In genomic region chr16:89764711-89765201, GRCh38 we compare ENCODE assay signal across 8 cellular contexts. TPM values are rescaled to one million over a fixed set of nuclear protein-coding genes. Genes with fewer than 3 reads are reported as not detected.
DNase-seq lines count a peak whose midpoint lies in the region; ATAC-seq and TF ChIP-seq lines count a peak whose summit lies in the region.

No MANE protein-coding gene starts in this region.

- peaks cover 0 to 93% (median 86%) of the 10 kb centered on the region in 11 experiments; a peak in 20 of 22 replicates for H3K36me3 ChIP-seq in BLaER1 treated with 17β-estradiol and CSF1 and Interleukin-3, amounts not matched to agents 10 nM and 100 nM
- no peaks in the 10 kb centered on the region for H3K36me3 ChIP-seq in thyroid gland

- H3K4me1 Mint-ChIP-seq in progenitor cell of endocrine pancreas (ENCODE audit: low read depth): no peaks in the 10 kb centered on the region

- no peaks in the 10 kb centered on the region for H3K9me3 ChIP-seq in BLaER1 treated with 17β-estradiol and CSF1 and Interleukin-3, amounts not matched to agents 10 nM and 100 nM (replicated peaks in 1 of 11)
- no peaks in the 10 kb centered on the region for H3K9me3 ChIP-seq in thyroid gland

- H3K4me3 Mint-ChIP-seq in progenitor cell of endocrine pancreas (ENCODE audit: low read depth): no peak overlapping the region

- whole genome bisulfite sequencing in lower leg skin, 2 donors: 88 to 91% methylated on average over 18 of the region's 18 CpGs
- WGBS in thyroid gland, 2 donors: 85 to 93% methylated on average over 18 of the region's 18 CpGs

- H3K4me3 ChIP-seq in BLaER1 treated with 17β-estradiol and CSF1 and Interleukin-3, amounts not matched to agents 10 nM and 100 nM: peak overlapping the region in 9 of 10 experiments; percentile 24 to 62 (median 43); a peak in 14 of 20 replicates
- H3K4me3 ChIP-seq in lower leg skin (ENCODE audit: low read depth, poor library complexity, severe bottlenecking): no peak overlapping the region
- no peak overlapping the region for H3K4me3 ChIP-seq in thyroid gland (replicated peaks in 1 of 3)

- no peaks in the 10 kb centered on the region for H3K9me3 Mint-ChIP-seq in progenitor cell of endocrine pancreas (ENCODE audit: low read depth)

- no peaks in the 10 kb centered on the region for H3K27me3 Mint-ChIP-seq in progenitor cell of endocrine pancreas

- H3K36me3 Mint-ChIP-seq in progenitor cell of endocrine pancreas (ENCODE audit: insufficient read depth): peaks cover 15% of the 10 kb centered on the region

- ATAC-seq in GM19438 (IDR thresholded peaks at IDR 0.05; ENCODE audit: low read depth, unreplicated experiment) (peak; percentile 86), HG03457 (IDR thresholded peaks at IDR 0.05; ENCODE audit: unreplicated experiment) (peak; percentile 66)

- H3K4me2 ChIP-seq in BLaER1 treated with 17β-estradiol and CSF1 and Interleukin-3, amounts not matched to agents 10 nM and 100 nM: peak overlapping the region; percentile 81 to 98 (median 92)

- H3K27ac Mint-ChIP-seq in progenitor cell of endocrine pancreas: no peak overlapping the region

- peak overlapping the region; percentile 45 to 95 (median 91); a peak in 21 of 22 replicates for H3K27ac ChIP-seq in BLaER1 treated with 17β-estradiol and CSF1 and Interleukin-3, amounts not matched to agents 10 nM and 100 nM
- H3K27ac ChIP-seq in thyroid gland: no peak overlapping the region

- H3K4me1 ChIP-seq in BLaER1 treated with 17β-estradiol and CSF1 and Interleukin-3, amounts not matched to agents 10 nM and 100 nM: peaks cover 45 to 87% (median 62%) of the 10 kb centered on the region in 10 experiments
- no peaks in the 10 kb centered on the region for H3K4me1 ChIP-seq in thyroid gland

- H3K27me3 ChIP-seq in BLaER1 treated with 17β-estradiol and CSF1 and Interleukin-3, amounts not matched to agents 10 nM and 100 nM: no peaks in the 10 kb centered on the region
- no peaks in the 10 kb centered on the region for H3K27me3 ChIP-seq in thyroid gland

- TF ChIP-seq POLR2A in lower leg skin (IDR thresholded peaks at IDR 0.05): no peak
- no peak for TF ChIP-seq POLR2A in thyroid gland (IDR thresholded peaks at IDR 0.05)

- peak; percentile 35 for DNase-seq in activated T-cell treated with anti-CD3 and anti-CD28 coated beads, Interleukin-2, amount 50 U/mL, for 1 hour
- DNase-seq in lower leg skin (ENCODE audit: low spot score in 2 of 2) (peak; percentile 54 to 88), thyroid gland (peak; percentile 8 to 35), DMS153 (lab: John Stamatoyannopoulos, UW) (no peak), progenitor cell of endocrine pancreas (ENCODE audit: low spot score, unreplicated experiment) (no peak)

- intact Hi-C loops in lower leg skin (cut with DNase I; ENCODE audit: low total_unique reads) (no loop called here), thyroid gland (cut with DNase I) (no loop called here)

- H3K9ac ChIP-seq in BLaER1 treated with 17β-estradiol and CSF1 and Interleukin-3, amounts not matched to agents 10 nM and 100 nM: peak overlapping the region in 10 of 11 experiments; percentile 44 to 81 (median 76); a peak in 20 of 22 replicates

- no peak for TF ChIP-seq CTCF in lower leg skin (IDR thresholded peaks at IDR 0.05)
- TF ChIP-seq CTCF in thyroid gland (IDR thresholded peaks at IDR 0.05): no peak
- no peak for TF ChIP-seq CTCF in progenitor cell of endocrine pancreas (IDR thresholded peaks at IDR 0.05; ENCODE audit: unreplicated experiment)

- H4K20me1 ChIP-seq in BLaER1 treated with 17β-estradiol and CSF1 and Interleukin-3, amounts not matched to agents 10 nM and 100 nM: no peaks in the 10 kb centered on the region; a peak in 1 of 22 replicates

RNA-seq across cellular contexts. Expression of gene ZNF276, which starts 43.4 kb away (rescaled TPM):
- 10 to 100 TPM; 44.7 to 62.0 (median 52.8) TPM for total RNA-seq in lower leg skin
- total RNA-seq in thyroid gland: 10 to 100 TPM; 21.2 to 38.9 (median 24.9) TPM
- total RNA-seq in progenitor cell of endocrine pancreas: 22.5 and 25.0 TPM in 2 replicates

RNA-seq across cellular contexts. Expression of gene VPS9D1, which starts 44.1 kb away (rescaled TPM):
- total RNA-seq in lower leg skin (1 to 10 TPM; 5.8 to 9.8 (median 7.0) TPM), thyroid gland (10 to 100 TPM in 1 of 4 donors, 1 to 10 TPM in 3; 3.1 to 15.6 (median 9.0) TPM), progenitor cell of endocrine pancreas (17.4 and 17.9 TPM in 2 replicates)

RNA-seq across cellular contexts. Expression of gene FANCA, which starts 51.7 kb away (rescaled TPM):
- 1 to 10 TPM; 2.0 to 5.6 (median 3.8) TPM for total RNA-seq in lower leg skin
- 10 to 100 TPM in 1 of 4 donors, 1 to 10 TPM in 3; 2.3 to 10.3 (median 3.6) TPM for total RNA-seq in thyroid gland
- total RNA-seq in progenitor cell of endocrine pancreas: 74.5 and 81.6 TPM in 2 replicates

Comparison
In these comparisons a context has a peak if more than half of its experiments do, and no peak if none do; other contexts are left out.
1. H3K27ac ChIP-seq: peak in BLaER1 treated with 17β-estradiol and CSF1 and Interleukin-3, amounts not matched to agents 10 nM and 100 nM (11 of 11); none in thyroid gland (0 of 3).
2. H3K4me3 ChIP-seq: peak in BLaER1 treated with 17β-estradiol and CSF1 and Interleukin-3, amounts not matched to agents 10 nM and 100 nM (9 of 10); none in lower leg skin (single experiment) and thyroid gland (0 of 3).
3. DNase-seq: peak in activated T-cell treated with anti-CD3 and anti-CD28 coated beads, Interleukin-2, amount 50 U/mL, for 1 hour (single experiment), lower leg skin (2 of 2) and thyroid gland (2 of 2); none in DMS153 (single experiment) and progenitor cell of endocrine pancreas (single experiment).